ENCODE assay signal across 2 cellular contexts in the genomic region with DNA sequence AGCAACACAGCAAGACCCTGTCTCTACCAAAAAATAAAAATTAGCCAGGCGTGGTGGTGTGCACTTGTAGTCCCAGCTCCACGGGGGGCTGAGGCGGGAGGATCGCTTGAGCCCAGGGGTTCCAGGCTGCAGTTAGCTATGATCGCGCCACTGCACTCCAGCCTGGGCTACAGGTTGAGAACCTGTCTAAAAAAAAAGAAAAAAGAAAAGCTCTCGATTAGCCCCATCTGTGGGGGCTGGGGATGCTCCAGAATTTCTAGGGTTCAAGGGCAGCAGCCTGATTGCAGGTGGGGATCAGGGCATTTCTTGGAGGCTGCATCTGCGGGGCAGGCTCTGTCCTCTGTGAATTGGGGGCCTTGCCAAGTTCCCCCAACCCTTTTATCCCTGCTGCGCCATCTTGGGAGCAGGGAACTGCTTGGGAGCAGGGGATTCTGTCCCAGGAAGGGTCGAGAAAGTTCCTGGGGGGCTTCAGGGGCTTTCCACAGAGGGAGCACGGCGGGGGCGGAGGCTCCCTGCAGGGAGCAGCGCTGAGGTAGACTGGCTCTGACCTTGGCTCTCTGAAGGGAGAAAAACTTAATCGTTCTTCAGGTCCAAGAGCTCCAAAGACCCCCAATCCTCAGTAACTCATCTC.
TF ChIP-seq lines count a peak whose summit lies in the region.

No MANE protein-coding gene starts in this region.

TF ChIP-seq in A549, 52 proteins besides CTCF, POLR2A, EP300 and RAD21:
- TF ChIP-seq TP53 (CRISPR knock-in tag; IDR thresholded peaks at IDR 0.05) (0 out of 2 replicates have a peak, but pooled peaks have one; percentile 26), EHMT2 (IDR thresholded peaks at IDR 0.05; ENCODE audit: low read depth) (no peak)

TF ChIP-seq in endothelial cell of umbilical vein, 7 proteins besides CTCF, POLR2A, EP300 and RAD21:
- TF ChIP-seq MYC (IDR thresholded peaks at IDR 0.05; ENCODE audit: low read depth, low read length) = no peak
- TF ChIP-seq FOS (IDR thresholded peaks at IDR 0.05; ENCODE audit: borderline replicate concordance, insufficient read depth, low read length) = no peak
- TF ChIP-seq, protein P1, sequence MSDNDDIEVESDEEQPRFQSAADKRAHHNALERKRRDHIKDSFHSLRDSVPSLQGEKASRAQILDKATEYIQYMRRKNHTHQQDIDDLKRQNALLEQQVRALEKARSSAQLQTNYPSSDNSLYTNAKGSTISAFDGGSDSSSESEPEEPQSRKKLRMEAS (IDR thresholded peaks at IDR 0.05; ENCODE audit: insufficient read depth, insufficient read length) = no peak
- no peak for TF ChIP-seq EZH2 (IDR thresholded peaks at IDR 0.05; ENCODE audit: borderline replicate concordance, low read depth, low read length, severe bottlenecking)
- TF ChIP-seq JUN (IDR thresholded peaks at IDR 0.05; ENCODE audit: borderline replicate concordance, insufficient read depth, insufficient read length, low read depth) = no peak
- TF ChIP-seq GATA2 (IDR thresholded peaks at IDR 0.05; ENCODE audit: insufficient read depth, insufficient read length, low read depth, low read length) = no peak
- no peak for TF ChIP-seq POLR2AphosphoS5 (IDR thresholded peaks at IDR 0.05; ENCODE audit: insufficient read depth, low read depth, low read length)
